In the genomic region with DNA sequence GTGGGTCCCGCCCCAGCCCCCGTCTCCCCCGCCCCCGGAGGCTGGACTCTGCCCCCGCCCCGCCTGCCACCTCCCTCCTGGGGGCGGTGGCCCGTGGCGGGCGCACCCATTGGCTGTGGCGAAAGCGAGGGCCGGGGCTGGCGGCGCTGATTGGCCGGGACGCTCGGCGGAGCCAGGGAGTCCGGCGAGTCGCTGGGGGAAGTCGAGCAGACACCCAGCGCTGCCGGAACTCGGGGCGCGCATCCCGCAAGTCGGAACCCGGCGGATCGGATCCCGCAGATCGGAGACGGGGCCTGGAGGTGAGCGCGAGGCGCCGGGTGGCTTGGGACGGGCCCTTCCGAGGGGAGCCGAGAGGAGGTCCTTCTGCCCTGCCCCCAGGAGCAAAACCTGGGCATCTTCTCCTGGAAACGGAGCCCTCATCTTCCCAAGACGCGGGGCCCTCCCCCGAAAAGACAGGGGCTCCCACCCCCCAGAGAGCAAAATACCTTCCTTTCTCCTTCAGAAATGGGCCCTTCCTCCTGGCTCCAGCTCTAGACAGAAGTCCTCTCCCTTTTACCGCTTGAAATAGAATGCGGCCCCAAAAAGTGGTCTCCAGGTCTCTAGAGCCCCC, we compare ENCODE assay signal across 1 cellular context.
TF ChIP-seq lines count a peak whose summit lies in the region.

A gene (plus strand): TSS at position 205 of the 610 bp plus-strand sequence. CDS start 61,123 bp downstream, outside the sequence.

TF ChIP-seq in GM12878, 131 proteins besides CTCF, POLR2A, EP300 and RAD21 (continued from another document and continues in another):
- TF ChIP-seq, protein P1, sequence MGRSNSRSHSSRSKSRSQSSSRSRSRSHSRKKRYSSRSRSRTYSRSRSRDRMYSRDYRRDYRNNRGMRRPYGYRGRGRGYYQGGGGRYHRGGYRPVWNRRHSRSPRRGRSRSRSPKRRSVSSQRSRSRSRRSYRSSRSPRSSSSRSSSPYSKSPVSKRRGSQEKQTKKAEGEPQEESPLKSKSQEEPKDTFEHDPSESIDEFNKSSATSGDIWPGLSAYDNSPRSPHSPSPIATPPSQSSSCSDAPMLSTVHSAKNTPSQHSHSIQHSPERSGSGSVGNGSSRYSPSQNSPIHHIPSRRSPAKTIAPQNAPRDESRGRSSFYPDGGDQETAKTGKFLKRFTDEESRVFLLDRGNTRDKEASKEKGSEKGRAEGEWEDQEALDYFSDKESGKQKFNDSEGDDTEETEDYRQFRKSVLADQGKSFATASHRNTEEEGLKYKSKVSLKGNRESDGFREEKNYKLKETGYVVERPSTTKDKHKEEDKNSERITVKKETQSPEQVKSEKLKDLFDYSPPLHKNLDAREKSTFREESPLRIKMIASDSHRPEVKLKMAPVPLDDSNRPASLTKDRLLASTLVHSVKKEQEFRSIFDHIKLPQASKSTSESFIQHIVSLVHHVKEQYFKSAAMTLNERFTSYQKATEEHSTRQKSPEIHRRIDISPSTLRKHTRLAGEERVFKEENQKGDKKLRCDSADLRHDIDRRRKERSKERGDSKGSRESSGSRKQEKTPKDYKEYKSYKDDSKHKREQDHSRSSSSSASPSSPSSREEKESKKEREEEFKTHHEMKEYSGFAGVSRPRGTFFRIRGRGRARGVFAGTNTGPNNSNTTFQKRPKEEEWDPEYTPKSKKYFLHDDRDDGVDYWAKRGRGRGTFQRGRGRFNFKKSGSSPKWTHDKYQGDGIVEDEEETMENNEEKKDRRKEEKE (IDR thresholded peaks at IDR 0.05) = no peak
- TF ChIP-seq MYB (IDR thresholded peaks at IDR 0.05; ENCODE audit: borderline replicate concordance, low read depth, low read length) (no peak), CREB1 (IDR thresholded peaks at IDR 0.05; ENCODE audit: low read depth) (no peak), NFXL1 (IDR thresholded peaks at IDR 0.05; ENCODE audit: borderline replicate concordance) (no peak), FOXK2 (IDR thresholded peaks at IDR 0.05) (no peak), FOXM1 (IDR thresholded peaks at IDR 0.05; ENCODE audit: low read depth, low read length) (no peak), MTA2 (IDR thresholded peaks at IDR 0.05; ENCODE audit: low read depth) (no peak), RELA (IDR thresholded peaks at IDR 0.05; ENCODE audit: borderline replicate concordance, partially characterized antibody) (no peak), SMAD1 (IDR thresholded peaks at IDR 0.05; ENCODE audit: low read depth, partially characterized antibody) (no peak), ETV6 (conservative IDR thresholded peaks at IDR 0.05 in 1 of 2, IDR thresholded peaks at IDR 0.05 in 1 of 2; ENCODE audit: borderline replicate concordance in 1 of 2, low read depth in 1 of 2) (no peak), CBFB (IDR thresholded peaks at IDR 0.05; ENCODE audit: low read depth) (no peak), LARP7 (IDR thresholded peaks at IDR 0.05) (0 out of 2 replicates have a peak, but pooled peaks have one; percentile 18), ATF7 (IDR thresholded peaks at IDR 0.05; ENCODE audit: low read depth) (no peak), SRF (IDR thresholded peaks at IDR 0.05; ENCODE audit: low read depth in 2 of 2, low read length in 2 of 2) (no peak), BHLHE40 (IDR thresholded peaks at IDR 0.05; ENCODE audit: borderline replicate concordance in 1 of 2, low read depth in 2 of 2, low read length in 1 of 2) (peak in 1 of 2 experiments; percentile 43; a peak in 1 of 4 replicates), RAD51 (IDR thresholded peaks at IDR 0.05) (no peak), ZNF622 (IDR thresholded peaks at IDR 0.05) (no peak), HDGF (IDR thresholded peaks at IDR 0.05) (no peak), BMI1 (IDR thresholded peaks at IDR 0.05; ENCODE audit: borderline replicate concordance) (no peak), SMAD5 (IDR thresholded peaks at IDR 0.05; ENCODE audit: low read depth) (no peak), PAX5 (IDR thresholded peaks at IDR 0.05; ENCODE audit: borderline replicate concordance, low read depth, low read length) (no peak), IKZF2 (IDR thresholded peaks at IDR 0.05) (no peak), SPI1 (IDR thresholded peaks at IDR 0.05; ENCODE audit: borderline replicate concordance, insufficient read depth, low read depth, low read length) (no peak), MEF2B (IDR thresholded peaks at IDR 0.05; ENCODE audit: partially characterized antibody, poor library complexity, severe bottlenecking) (no peak), STAT1 (conservative IDR thresholded peaks at IDR 0.05) (no peak), NFIC (IDR thresholded peaks at IDR 0.05; ENCODE audit: low read depth, low read length) (no peak), CHD2 (IDR thresholded peaks at IDR 0.05; ENCODE audit: borderline replicate concordance, low read depth, low read length) (no peak), TBL1XR1 (IDR thresholded peaks at IDR 0.05; ENCODE audit: low read depth, low read length) (no peak), TAF1 (IDR thresholded peaks at IDR 0.05; ENCODE audit: borderline replicate concordance, low read depth, low read length) (0 out of 2 replicates have a peak, but pooled peaks have one; percentile 22), RFX5 (IDR thresholded peaks at IDR 0.05; ENCODE audit: low read depth, low read length) (peak; percentile 88), GATAD2B (conservative IDR thresholded peaks at IDR 0.05; ENCODE audit: low read depth) (peak; percentile 45; the same call in 1 of the 2 replicates), ESRRA (IDR thresholded peaks at IDR 0.05; ENCODE audit: low read length) (no peak), SP1 (IDR thresholded peaks at IDR 0.05; ENCODE audit: low read depth, low read length) (peak; percentile 73), NR2C2 (IDR thresholded peaks at IDR 0.05; ENCODE audit: borderline replicate concordance, control insufficient read depth, insufficient read length, low read depth) (no peak)
- TF ChIP-seq, protein P2, sequence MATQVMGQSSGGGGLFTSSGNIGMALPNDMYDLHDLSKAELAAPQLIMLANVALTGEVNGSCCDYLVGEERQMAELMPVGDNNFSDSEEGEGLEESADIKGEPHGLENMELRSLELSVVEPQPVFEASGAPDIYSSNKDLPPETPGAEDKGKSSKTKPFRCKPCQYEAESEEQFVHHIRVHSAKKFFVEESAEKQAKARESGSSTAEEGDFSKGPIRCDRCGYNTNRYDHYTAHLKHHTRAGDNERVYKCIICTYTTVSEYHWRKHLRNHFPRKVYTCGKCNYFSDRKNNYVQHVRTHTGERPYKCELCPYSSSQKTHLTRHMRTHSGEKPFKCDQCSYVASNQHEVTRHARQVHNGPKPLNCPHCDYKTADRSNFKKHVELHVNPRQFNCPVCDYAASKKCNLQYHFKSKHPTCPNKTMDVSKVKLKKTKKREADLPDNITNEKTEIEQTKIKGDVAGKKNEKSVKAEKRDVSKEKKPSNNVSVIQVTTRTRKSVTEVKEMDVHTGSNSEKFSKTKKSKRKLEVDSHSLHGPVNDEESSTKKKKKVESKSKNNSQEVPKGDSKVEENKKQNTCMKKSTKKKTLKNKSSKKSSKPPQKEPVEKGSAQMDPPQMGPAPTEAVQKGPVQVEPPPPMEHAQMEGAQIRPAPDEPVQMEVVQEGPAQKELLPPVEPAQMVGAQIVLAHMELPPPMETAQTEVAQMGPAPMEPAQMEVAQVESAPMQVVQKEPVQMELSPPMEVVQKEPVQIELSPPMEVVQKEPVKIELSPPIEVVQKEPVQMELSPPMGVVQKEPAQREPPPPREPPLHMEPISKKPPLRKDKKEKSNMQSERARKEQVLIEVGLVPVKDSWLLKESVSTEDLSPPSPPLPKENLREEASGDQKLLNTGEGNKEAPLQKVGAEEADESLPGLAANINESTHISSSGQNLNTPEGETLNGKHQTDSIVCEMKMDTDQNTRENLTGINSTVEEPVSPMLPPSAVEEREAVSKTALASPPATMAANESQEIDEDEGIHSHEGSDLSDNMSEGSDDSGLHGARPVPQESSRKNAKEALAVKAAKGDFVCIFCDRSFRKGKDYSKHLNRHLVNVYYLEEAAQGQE (IDR thresholded peaks at IDR 0.05; ENCODE audit: low read depth, low read length) = no peak
- TF ChIP-seq, protein P3, sequence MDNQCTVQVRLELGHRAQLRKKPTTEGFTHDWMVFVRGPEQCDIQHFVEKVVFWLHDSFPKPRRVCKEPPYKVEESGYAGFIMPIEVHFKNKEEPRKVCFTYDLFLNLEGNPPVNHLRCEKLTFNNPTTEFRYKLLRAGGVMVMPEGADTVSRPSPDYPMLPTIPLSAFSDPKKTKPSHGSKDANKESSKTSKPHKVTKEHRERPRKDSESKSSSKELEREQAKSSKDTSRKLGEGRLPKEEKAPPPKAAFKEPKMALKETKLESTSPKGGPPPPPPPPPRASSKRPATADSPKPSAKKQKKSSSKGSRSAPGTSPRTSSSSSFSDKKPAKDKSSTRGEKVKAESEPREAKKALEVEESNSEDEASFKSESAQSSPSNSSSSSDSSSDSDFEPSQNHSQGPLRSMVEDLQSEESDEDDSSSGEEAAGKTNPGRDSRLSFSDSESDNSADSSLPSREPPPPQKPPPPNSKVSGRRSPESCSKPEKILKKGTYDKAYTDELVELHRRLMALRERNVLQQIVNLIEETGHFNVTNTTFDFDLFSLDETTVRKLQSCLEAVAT (IDR thresholded peaks at IDR 0.05) = peak; percentile 72
- TF ChIP-seq, protein P4, sequence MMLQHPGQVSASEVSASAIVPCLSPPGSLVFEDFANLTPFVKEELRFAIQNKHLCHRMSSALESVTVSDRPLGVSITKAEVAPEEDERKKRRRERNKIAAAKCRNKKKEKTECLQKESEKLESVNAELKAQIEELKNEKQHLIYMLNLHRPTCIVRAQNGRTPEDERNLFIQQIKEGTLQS (IDR thresholded peaks at IDR 0.05; ENCODE audit: borderline replicate concordance, extremely low read depth, low read depth, low read length) = no peak
- TF ChIP-seq, protein P5, sequence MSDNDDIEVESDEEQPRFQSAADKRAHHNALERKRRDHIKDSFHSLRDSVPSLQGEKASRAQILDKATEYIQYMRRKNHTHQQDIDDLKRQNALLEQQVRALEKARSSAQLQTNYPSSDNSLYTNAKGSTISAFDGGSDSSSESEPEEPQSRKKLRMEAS (IDR thresholded peaks at IDR 0.05; ENCODE audit: low read depth, low read length) = no peak
- TF ChIP-seq, protein P6, sequence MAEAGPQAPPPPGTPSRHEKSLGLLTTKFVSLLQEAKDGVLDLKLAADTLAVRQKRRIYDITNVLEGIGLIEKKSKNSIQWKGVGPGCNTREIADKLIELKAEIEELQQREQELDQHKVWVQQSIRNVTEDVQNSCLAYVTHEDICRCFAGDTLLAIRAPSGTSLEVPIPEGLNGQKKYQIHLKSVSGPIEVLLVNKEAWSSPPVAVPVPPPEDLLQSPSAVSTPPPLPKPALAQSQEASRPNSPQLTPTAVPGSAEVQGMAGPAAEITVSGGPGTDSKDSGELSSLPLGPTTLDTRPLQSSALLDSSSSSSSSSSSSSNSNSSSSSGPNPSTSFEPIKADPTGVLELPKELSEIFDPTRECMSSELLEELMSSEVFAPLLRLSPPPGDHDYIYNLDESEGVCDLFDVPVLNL (IDR thresholded peaks at IDR 0.05; ENCODE audit: low read depth, low read length) = no peak
- TF ChIP-seq, protein P7, sequence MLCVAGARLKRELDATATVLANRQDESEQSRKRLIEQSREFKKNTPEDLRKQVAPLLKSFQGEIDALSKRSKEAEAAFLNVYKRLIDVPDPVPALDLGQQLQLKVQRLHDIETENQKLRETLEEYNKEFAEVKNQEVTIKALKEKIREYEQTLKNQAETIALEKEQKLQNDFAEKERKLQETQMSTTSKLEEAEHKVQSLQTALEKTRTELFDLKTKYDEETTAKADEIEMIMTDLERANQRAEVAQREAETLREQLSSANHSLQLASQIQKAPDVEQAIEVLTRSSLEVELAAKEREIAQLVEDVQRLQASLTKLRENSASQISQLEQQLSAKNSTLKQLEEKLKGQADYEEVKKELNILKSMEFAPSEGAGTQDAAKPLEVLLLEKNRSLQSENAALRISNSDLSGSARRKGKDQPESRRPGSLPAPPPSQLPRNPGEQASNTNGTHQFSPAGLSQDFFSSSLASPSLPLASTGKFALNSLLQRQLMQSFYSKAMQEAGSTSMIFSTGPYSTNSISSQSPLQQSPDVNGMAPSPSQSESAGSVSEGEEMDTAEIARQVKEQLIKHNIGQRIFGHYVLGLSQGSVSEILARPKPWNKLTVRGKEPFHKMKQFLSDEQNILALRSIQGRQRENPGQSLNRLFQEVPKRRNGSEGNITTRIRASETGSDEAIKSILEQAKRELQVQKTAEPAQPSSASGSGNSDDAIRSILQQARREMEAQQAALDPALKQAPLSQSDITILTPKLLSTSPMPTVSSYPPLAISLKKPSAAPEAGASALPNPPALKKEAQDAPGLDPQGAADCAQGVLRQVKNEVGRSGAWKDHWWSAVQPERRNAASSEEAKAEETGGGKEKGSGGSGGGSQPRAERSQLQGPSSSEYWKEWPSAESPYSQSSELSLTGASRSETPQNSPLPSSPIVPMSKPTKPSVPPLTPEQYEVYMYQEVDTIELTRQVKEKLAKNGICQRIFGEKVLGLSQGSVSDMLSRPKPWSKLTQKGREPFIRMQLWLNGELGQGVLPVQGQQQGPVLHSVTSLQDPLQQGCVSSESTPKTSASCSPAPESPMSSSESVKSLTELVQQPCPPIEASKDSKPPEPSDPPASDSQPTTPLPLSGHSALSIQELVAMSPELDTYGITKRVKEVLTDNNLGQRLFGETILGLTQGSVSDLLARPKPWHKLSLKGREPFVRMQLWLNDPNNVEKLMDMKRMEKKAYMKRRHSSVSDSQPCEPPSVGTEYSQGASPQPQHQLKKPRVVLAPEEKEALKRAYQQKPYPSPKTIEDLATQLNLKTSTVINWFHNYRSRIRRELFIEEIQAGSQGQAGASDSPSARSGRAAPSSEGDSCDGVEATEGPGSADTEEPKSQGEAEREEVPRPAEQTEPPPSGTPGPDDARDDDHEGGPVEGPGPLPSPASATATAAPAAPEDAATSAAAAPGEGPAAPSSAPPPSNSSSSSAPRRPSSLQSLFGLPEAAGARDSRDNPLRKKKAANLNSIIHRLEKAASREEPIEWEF (IDR thresholded peaks at IDR 0.05; ENCODE audit: insufficient replicate concordance, low read depth, low read length) = no peak
- TF ChIP-seq, protein P8, sequence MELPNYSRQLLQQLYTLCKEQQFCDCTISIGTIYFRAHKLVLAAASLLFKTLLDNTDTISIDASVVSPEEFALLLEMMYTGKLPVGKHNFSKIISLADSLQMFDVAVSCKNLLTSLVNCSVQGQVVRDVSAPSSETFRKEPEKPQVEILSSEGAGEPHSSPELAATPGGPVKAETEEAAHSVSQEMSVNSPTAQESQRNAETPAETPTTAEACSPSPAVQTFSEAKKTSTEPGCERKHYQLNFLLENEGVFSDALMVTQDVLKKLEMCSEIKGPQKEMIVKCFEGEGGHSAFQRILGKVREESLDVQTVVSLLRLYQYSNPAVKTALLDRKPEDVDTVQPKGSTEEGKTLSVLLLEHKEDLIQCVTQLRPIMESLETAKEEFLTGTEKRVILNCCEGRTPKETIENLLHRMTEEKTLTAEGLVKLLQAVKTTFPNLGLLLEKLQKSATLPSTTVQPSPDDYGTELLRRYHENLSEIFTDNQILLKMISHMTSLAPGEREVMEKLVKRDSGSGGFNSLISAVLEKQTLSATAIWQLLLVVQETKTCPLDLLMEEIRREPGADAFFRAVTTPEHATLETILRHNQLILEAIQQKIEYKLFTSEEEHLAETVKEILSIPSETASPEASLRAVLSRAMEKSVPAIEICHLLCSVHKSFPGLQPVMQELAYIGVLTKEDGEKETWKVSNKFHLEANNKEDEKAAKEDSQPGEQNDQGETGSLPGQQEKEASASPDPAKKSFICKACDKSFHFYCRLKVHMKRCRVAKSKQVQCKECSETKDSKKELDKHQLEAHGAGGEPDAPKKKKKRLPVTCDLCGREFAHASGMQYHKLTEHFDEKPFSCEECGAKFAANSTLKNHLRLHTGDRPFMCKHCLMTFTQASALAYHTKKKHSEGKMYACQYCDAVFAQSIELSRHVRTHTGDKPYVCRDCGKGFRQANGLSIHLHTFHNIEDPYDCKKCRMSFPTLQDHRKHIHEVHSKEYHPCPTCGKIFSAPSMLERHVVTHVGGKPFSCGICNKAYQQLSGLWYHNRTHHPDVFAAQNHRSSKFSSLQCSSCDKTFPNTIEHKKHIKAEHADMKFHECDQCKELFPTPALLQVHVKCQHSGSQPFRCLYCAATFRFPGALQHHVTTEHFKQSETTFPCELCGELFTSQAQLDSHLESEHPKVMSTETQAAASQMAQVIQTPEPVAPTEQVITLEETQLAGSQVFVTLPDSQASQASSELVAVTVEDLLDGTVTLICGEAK (IDR thresholded peaks at IDR 0.05; ENCODE audit: borderline replicate concordance) = no peak
